27 cellular contexts compared by ENCODE assay signal in the genomic region with DNA sequence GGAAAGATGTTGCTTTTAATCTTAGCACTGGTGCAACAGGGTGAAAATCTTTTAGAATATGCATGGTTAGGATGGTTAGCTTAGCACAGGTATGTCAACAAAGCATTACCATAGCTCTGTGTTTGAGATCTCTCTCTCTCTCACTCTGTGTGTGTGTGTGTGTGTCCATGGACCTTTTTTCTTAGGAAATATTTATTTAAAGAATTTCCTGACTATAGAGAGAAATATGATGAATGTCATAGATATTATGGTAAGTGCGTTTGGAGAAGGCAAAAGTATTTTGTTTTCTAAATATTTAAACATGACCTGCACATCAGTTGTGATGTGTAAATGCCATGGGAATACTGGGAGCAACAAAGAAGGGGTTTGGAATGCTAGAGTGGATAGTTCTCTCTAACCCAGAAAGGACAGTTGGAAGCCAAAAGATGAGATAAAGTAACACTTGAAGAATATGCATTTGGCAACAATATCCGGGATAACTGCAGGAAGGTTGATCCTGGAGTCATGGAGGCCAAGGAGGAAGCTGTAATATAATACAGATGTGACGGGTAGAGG. TPM values are rescaled to one million over a fixed set of nuclear protein-coding genes. Genes with fewer than 3 reads are reported as not detected.
"Had no signal": no experiment of that assay in that cellular context is flagged by ENCODE, and none has a peak within 500 bp of the region (broad histone marks: within the 10 kb centered on the region; RNA-seq: fewer than 3 reads in every experiment).

No MANE protein-coding gene starts in this region.

- H3K9me3 ChIP-seq: Peyer's patch had no signal

- H3K4me3 ChIP-seq: Peyer's patch had no signal

- H3K27ac ChIP-seq: KMS-11, Peyer's patch, RWPE1 had no signal

- H3K4me2 ChIP-seq: KMS-11 had no signal

- ATAC-seq: activated naive CD4-positive, alpha-beta T cell treated with anti-CD3 and anti-CD28 coated beads, Interleukin-2, amount 50 U/mL, for 72 hours; activated T-cell treated with anti-CD3 and anti-CD28 coated beads, Interleukin-2, amount 50 U/mL, for 4 hours; PC-3; Right ventricle myocardium inferior had no signal

- H3K9ac ChIP-seq: KMS-11 had no signal

- DNase-seq: activated CD4-positive, alpha-beta memory T cell treated with anti-CD3 and anti-CD28 coated beads for 36 hours; activated CD4-positive, alpha-beta T cell treated with anti-CD3 and anti-CD28 coated beads, Interleukin-2, amount 10 ng/mL, durations not matched to agents 24 days and 14 days; activated CD8-positive, alpha-beta memory T cell treated with anti-CD3 and anti-CD28 coated beads, Interleukin-2, amount 50 U/mL, for 4 hours; activated gamma-delta T cell treated with Interleukin-2 at 50 U/mL for 16 hours; activated naive CD4-positive, alpha-beta T cell treated with anti-CD3 and anti-CD28 coated beads for 36 hours; activated T-cell treated with anti-CD3 and anti-CD28 coated beads for 4 hours; activated T-cell treated with anti-CD3 and anti-CD28 coated beads, Interleukin-2, amount 50 U/mL, for 4 hours; caudate nucleus; MM.1S; MV-4-11; NCI-H1092; NCI-H1436 treated with DMSO at 0.1 percent for 48 hours; NCI-H187 treated with DMSO at 0.1 percent for 48 hours; NCI-H226; NCI-H446 treated with DMSO at 0.1 percent for 48 hours; PC-3; Peyer's patch; SIG-M5; SW 1271; T-helper 1 cell; T-helper 2 cell; T-helper 9 cell had no signal

- H3K36me3 ChIP-seq: Peyer's patch had no signal

RNA-seq across cellular contexts. Expression of a gene that starts 3.9 kb away (rescaled TPM):
- total RNA-seq: activated CD4-positive, alpha-beta T cell treated with anti-CD3 and anti-CD28 coated beads, Interleukin-2, amount 10 ng/mL, durations not matched to agents 24 days and 14 days; activated T-cell treated with anti-CD3 and anti-CD28 coated beads, Interleukin-2, amount 50 U/mL, for 4 hours; activated T-helper 1 cell treated with anti-CD3 and anti-CD28 coated beads, Interleukin-12 subunit alpha, Interleukin-12 subunit beta, Interleukin-2, Interleukin-4 antibody, amounts not matched to agents 30 ng/mL and 10 ng/mL and 1 ng/mL, durations not matched to agents 14 hours and 24 hours and 36 hours had no signal
